Comparison of ENCODE assay signal across 8 cellular contexts in the genomic region with DNA sequence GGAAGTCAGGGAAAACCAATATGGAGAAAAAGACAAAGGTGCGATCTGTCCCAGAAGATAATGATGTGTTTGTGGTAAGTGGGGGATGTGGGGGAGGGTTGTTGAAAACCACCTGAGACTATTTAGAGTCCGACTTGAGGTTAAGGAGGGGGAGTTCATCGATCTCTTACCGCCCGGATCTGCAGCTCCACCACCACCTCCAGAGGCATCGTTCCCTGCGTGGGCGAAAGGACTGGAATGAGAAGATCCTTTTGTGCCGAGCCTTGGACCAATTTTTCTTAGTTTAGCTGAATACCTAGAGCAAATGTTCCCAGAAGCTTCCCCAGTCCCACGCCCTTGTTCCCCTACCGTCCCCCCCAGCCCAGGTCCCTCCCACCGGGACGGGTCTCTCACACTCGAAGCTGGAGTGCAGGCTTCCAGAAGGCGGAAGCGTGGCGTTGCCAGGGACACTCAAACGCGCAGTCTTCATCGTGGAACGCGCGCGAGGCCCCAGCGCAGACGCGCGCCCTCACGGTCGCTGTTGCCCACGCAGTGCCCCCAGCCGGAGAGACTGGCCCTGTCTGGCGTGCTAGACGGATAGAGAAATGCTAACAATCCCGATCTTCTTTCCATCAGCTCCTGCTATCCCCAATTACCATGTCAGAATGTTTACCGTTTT. TPM values are rescaled to one million over a fixed set of nuclear protein-coding genes. Genes with fewer than 3 reads are reported as not detected.
DNase-seq lines count a peak whose midpoint lies in the region; ATAC-seq and TF ChIP-seq lines count a peak whose summit lies in the region.

A gene with protein sequence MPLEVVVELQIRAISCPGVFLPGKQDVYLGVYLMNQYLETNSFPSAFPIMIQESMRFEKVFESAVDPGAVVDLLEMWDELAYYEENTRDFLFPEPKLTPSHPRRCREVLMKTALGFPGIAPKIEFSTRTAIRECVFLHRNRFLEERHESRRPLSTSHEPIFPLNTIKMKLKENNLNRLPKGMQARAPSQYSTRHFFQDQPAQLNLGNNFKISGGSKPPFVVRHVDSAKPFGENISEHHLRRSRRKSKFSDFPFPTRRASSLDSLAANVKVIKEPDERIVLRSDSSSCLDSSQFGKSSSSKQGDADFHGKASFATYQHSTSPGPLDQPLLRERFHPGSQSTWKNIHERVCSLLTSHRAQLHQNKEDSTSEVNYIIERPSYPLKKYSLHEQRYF (minus strand): TSS at position 439 of the 658 bp plus-strand sequence. CDS start 230 bp downstream, at position 209.

- peaks cover 9% of the 10 kb centered on the region for H3K36me3 Mint-ChIP-seq in activated CD8-positive, alpha-beta T cell treated with anti-CD3 and anti-CD28 coated beads, Interleukin-2, amount 10 ng/mL, durations not matched to agents 7 days and 5 days (ENCODE audit: low read depth)
- peaks cover 17% of the 10 kb centered on the region for H3K36me3 Mint-ChIP-seq in effector memory CD8-positive, alpha-beta T cell (ENCODE audit: insufficient read depth)

- peak; percentile 12 for TF ChIP-seq CTCF in AG09319 (IDR thresholded peaks at IDR 0.05; ENCODE audit: low read depth, low read length)
- TF ChIP-seq CTCF in lung (IDR thresholded peaks at IDR 0.05; ENCODE audit: control extremely low read depth, extremely low read depth) = no peak

- no peaks in the 10 kb centered on the region for H3K36me3 ChIP-seq in lung (ENCODE audit: control insufficient read depth in 2 of 2, insufficient read depth in 2 of 2, low read length in 2 of 2)

- POLR2A ChIA-PET in activated CD8-positive, alpha-beta T cell treated with anti-CD3 and anti-CD28 coated beads, Interleukin-2, amount 10 ng/mL, durations not matched to agents 7 days and 5 days (lab: Charles Lee) = interaction anchor here (0.6 to 2.2 kb wide), 3 partner anchors 13 to 74 kb away, joined by 3 to 10 read pairs (median 8); a partner anchor contains a TSS

- CTCF ChIA-PET in activated CD8-positive, alpha-beta T cell treated with anti-CD3 and anti-CD28 coated beads, Interleukin-2, amount 10 ng/mL, durations not matched to agents 7 days and 5 days (lab: Charles Lee) = interaction anchor here (0.9 to 2.1 kb wide), 8 partner anchors 9 to 327 kb away, joined by 3 to 9 read pairs (median 3); a partner anchor contains a TSS

- peaks cover 22% of the 10 kb centered on the region for H3K27me3 Mint-ChIP-seq in activated CD8-positive, alpha-beta T cell treated with anti-CD3 and anti-CD28 coated beads, Interleukin-2, amount 10 ng/mL, durations not matched to agents 7 days and 5 days (ENCODE audit: low read depth)
- no peaks in the 10 kb centered on the region for H3K27me3 Mint-ChIP-seq in effector memory CD8-positive, alpha-beta T cell

- H3K27ac ChIP-seq in lung (ENCODE audit: low read depth in 1 of 2, low read length in 1 of 2) = peak within 1 kb of the TSS in 1 of 2 donors; percentile 87

- H3K4me3 Mint-ChIP-seq in activated CD8-positive, alpha-beta T cell treated with anti-CD3 and anti-CD28 coated beads, Interleukin-2, amount 10 ng/mL, durations not matched to agents 7 days and 5 days = peak within 1 kb of the TSS; percentile 73
- H3K4me3 Mint-ChIP-seq in effector memory CD8-positive, alpha-beta T cell = peak within 1 kb of the TSS; percentile 71 to 87

- no peaks in the 10 kb centered on the region for H3K27me3 ChIP-seq in lung (ENCODE audit: control insufficient read depth, insufficient read depth)

- H3K9me3 Mint-ChIP-seq in activated CD8-positive, alpha-beta T cell treated with anti-CD3 and anti-CD28 coated beads, Interleukin-2, amount 10 ng/mL, durations not matched to agents 7 days and 5 days (ENCODE audit: insufficient read depth) = no peaks in the 10 kb centered on the region
- H3K9me3 Mint-ChIP-seq in effector memory CD8-positive, alpha-beta T cell = no peaks in the 10 kb centered on the region

- H3K4me3 ChIP-seq in lung = peak within 1 kb of the TSS; percentile 50

- H3K9me3 ChIP-seq in lung (ENCODE audit: control insufficient read depth in 2 of 2, insufficient read depth in 1 of 2, low read length in 1 of 2) = no peaks in the 10 kb centered on the region

- no peak within 1 kb of the TSS for H3K27ac Mint-ChIP-seq in activated CD8-positive, alpha-beta T cell treated with anti-CD3 and anti-CD28 coated beads, Interleukin-2, amount 10 ng/mL, durations not matched to agents 7 days and 5 days
- H3K27ac Mint-ChIP-seq in effector memory CD8-positive, alpha-beta T cell = peak within 1 kb of the TSS; percentile 69 to 90

- peak; percentile 34 for ATAC-seq in GM21360 (IDR thresholded peaks at IDR 0.05; ENCODE audit: unreplicated experiment)
- ATAC-seq in activated CD8-positive, alpha-beta T cell treated with anti-CD3 and anti-CD28 coated beads, Interleukin-2, amount 10 ng/mL, durations not matched to agents 7 days and 5 days = peak; percentile 28
- ATAC-seq in effector memory CD8-positive, alpha-beta T cell (replicated peaks) = peak; percentile 34
- ATAC-seq in lung (ENCODE audit: insufficient read depth, low FRiP score) = peak; percentile 50
- no peak for ATAC-seq in HG03460 (IDR thresholded peaks at IDR 0.05; ENCODE audit: unreplicated experiment)

- no peak for DNase-seq in AG09319 (ENCODE audit: extremely low read depth, low read depth)
- peak; percentile 72 for DNase-seq in NCI-H2196 treated with DMSO at 0.1 percent for 48 hours (lab: John Stamatoyannopoulos, UW; ENCODE audit: unreplicated experiment)
- DNase-seq in activated CD8-positive, alpha-beta T cell treated with anti-CD3 and anti-CD28 coated beads, Interleukin-2, amount 10 ng/mL, durations not matched to agents 7 days and 5 days = peak; percentile 45
- peak; percentile 18 to 37 (median 21) for DNase-seq in effector memory CD8-positive, alpha-beta T cell
- DNase-seq in lung (ENCODE audit: low spot score) = peak; percentile 83
- DNase-seq in stimulated activated CD8-positive, alpha-beta memory T cell treated with anti-CD3 and anti-CD28 coated beads, Interleukin-4, amount 100 ng/mL, for 48 hours = peak; percentile 61

- H3K4me1 Mint-ChIP-seq in activated CD8-positive, alpha-beta T cell treated with anti-CD3 and anti-CD28 coated beads, Interleukin-2, amount 10 ng/mL, durations not matched to agents 7 days and 5 days (ENCODE audit: low read depth) = peaks cover 72% of the 10 kb centered on the region
- H3K4me1 Mint-ChIP-seq in effector memory CD8-positive, alpha-beta T cell (ENCODE audit: low read depth in 2 of 2) = peaks cover 38 to 58% of the 10 kb centered on the region in 2 donors

- H3K4me1 ChIP-seq in lung (ENCODE audit: control insufficient read depth in 2 of 2, insufficient read depth in 2 of 2, low read length in 2 of 2) = peaks cover 7% of the 10 kb centered on the region in 2 donors

- WGBS in lung, 2 donors = 1% methylated on average over 36 of the region's 36 CpGs

RNA-seq across cellular contexts. Expression of the gene that starts here (rescaled TPM):
- under 1 TPM; 0.29 to 0.76 TPM for total RNA-seq in activated CD8-positive, alpha-beta T cell treated with anti-CD3 and anti-CD28 coated beads, Interleukin-2, amount 10 ng/mL, durations not matched to agents 7 days and 5 days
- total RNA-seq in lung = 10 to 100 TPM; 18.2 to 25.6 TPM
- polyA plus RNA-seq in lung = 1 to 10 TPM; 2.1 to 4.6 TPM

Comparison
In these comparisons a context has a peak if more than half of its experiments do, and no peak if none do; other contexts are left out.
1. RNA of the gene that starts here (total RNA-seq): 18.2 to 25.6 TPM in lung; 0.29 to 0.76 TPM in activated CD8-positive, alpha-beta T cell treated with anti-CD3 and anti-CD28 coated beads, Interleukin-2, amount 10 ng/mL, durations not matched to agents 7 days and 5 days; every median in the first group is over 10 times any median in the second.
2. Peak in DNase-seq and ATAC-seq in activated CD8-positive, alpha-beta T cell treated with anti-CD3 and anti-CD28 coated beads, Interleukin-2, amount 10 ng/mL, durations not matched to agents 7 days and 5 days; RNA of the gene not detected or under 1 TPM.